ENCODE assay signal across 14 cellular contexts in the genomic region with DNA sequence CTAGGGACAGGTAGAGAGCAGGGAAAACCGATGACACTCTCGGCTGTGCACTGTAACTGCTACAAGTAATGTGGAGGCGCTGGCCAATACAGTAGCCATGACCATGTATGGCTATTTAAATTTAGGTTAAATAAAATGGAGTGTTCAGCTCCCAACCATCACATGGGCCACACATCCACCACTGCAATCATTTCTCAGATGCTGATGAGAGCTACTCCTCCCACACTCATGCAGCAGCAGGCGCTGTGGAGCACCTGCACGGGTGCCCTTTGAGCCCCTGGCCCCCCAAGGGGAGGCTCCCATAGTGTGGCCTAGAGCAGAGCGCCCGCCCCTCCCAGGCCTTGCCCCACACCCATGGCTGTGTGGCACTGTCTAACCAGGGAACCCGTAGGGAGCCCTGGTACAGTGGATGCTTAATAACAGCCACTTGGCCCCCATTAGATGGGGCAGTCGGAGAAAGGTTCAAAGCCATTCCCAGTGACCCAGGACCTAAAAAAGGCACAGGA. TPM values are rescaled to one million over a fixed set of nuclear protein-coding genes. Genes with fewer than 3 reads are reported as not detected.
A peak's percentile ranks its signal among the peaks of the same experiment; 100 is the strongest.
DNase-seq lines count a peak whose midpoint lies in the region; ATAC-seq, FAIRE-seq and TF ChIP-seq lines count a peak whose summit lies in the region.
"Had no signal": no experiment of that assay in that cellular context is flagged by ENCODE, and none has a peak within 500 bp of the region (broad histone marks: within the 10 kb centered on the region; RNA-seq: fewer than 3 reads in every experiment).

No MANE protein-coding gene starts in this region.

- H3K79me2 ChIP-seq in OCI-LY1 (ENCODE audit: insufficient read depth, low read length): no peaks in the 10 kb centered on the region
- H3K79me2 ChIP-seq in H1 (ENCODE audit: control insufficient read depth in 1 of 2, insufficient read depth in 2 of 2, low read length in 2 of 2): peaks cover 0 to 16% of the 10 kb centered on the region in 2 experiments; a peak in 2 of 4 replicates

- no peak overlapping the region for H4K8ac ChIP-seq in H1 (ENCODE audit: extremely low read depth, insufficient read depth, low read length)

- no peak for FAIRE-seq in H1 (lab: Jason Lieb, UNC)

- H4K91ac ChIP-seq in H1 (replicated peaks; ENCODE audit: insufficient read length, low read length): no peak overlapping the region

- TF ChIP-seq RAD21 in H1 (IDR thresholded peaks at IDR 0.05 in 1 of 2, conservative IDR thresholded peaks at IDR 0.05 in 1 of 2; ENCODE audit: low read depth in 2 of 2, low read length in 2 of 2): peak; percentile 10 to 27; a peak in 1 of 4 replicates

- DNase-seq in NCI-H748 (lab: John Stamatoyannopoulos, UW; ENCODE audit: unreplicated experiment) (peak; percentile 32), NCI-H748 treated with DMSO at 0.1 percent for 48 hours (lab: John Stamatoyannopoulos, UW) (no peak), GM13976 (ENCODE audit: low spot score) (peak; percentile 37), H1 (ENCODE audit: low read depth in 1 of 2, low spot score in 2 of 2) (no peak), inferior parietal cortex (ENCODE audit: extremely low spot score) (no peak), NCI-H2227 treated with DMSO at 0.1 percent for 48 hours (lab: John Stamatoyannopoulos, UW) (no peak)
- DNase-seq: SHP77 treated with DMSO at 0.1 percent for 48 hours, uterus had no signal

- H3K23ac ChIP-seq in H1 (ENCODE audit: insufficient read length): no peak overlapping the region

- H3K4me3 ChIP-seq in OCI-LY1 (ENCODE audit: low read depth, low read length, poor library complexity, severe bottlenecking): no peak overlapping the region
- no peak overlapping the region for H3K4me3 ChIP-seq in H1 (ENCODE audit: extremely low read depth in 1 of 4, insufficient read depth in 2 of 4, low read depth in 3 of 4, low read length in 4 of 4)
- H3K4me3 ChIP-seq: uterus had no signal

- peaks cover 5% of the 10 kb centered on the region for H3K4me1 ChIP-seq in OCI-LY1 (ENCODE audit: insufficient read depth, low read length, severe bottlenecking)
- peaks cover 0 to 14% (median 6%) of the 10 kb centered on the region in 4 experiments; a peak in 5 of 7 replicates for H3K4me1 ChIP-seq in H1 (replicated peaks in 1 of 4; ENCODE audit: control insufficient read depth in 3 of 4, insufficient read depth in 4 of 4, low read length in 3 of 4)
- H3K4me1 ChIP-seq: uterus had no signal

- H3K36me3 ChIP-seq in OCI-LY1 (ENCODE audit: insufficient read depth, low read length) (peaks cover 58% of the 10 kb centered on the region), H1 (ENCODE audit: control insufficient read depth in 2 of 4, insufficient read depth in 4 of 4, low read length in 3 of 4) (peaks cover 23 to 51% (median 39%) of the 10 kb centered on the region in 4 experiments; a peak in 7 of 8 replicates)
- H3K36me3 ChIP-seq: uterus had no signal

- H2BK12ac ChIP-seq in H1 (ENCODE audit: low read depth, low read length): no peak overlapping the region

- peak; percentile 51 to 80 for TF ChIP-seq POLR2A in H1 (IDR thresholded peaks at IDR 0.05; ENCODE audit: control extremely low read depth in 1 of 2, low read depth in 2 of 2, low read length in 2 of 2)

- H3K27ac ChIP-seq in OCI-LY1 (ENCODE audit: low read depth, low read length, poor library complexity, severe bottlenecking) (no peak overlapping the region), H1 (ENCODE audit: low read depth, low read length) (no peak overlapping the region)
- H3K27ac ChIP-seq: uterus had no signal

- 0 out of 2 replicates have a peak overlapping the region, but pooled peaks have one; percentile 14 for H3K18ac ChIP-seq in H1 (ENCODE audit: extremely low read depth, low read length)

- peak; percentile 10 for TF ChIP-seq CTCF in GM13976 (IDR thresholded peaks at IDR 0.05; ENCODE audit: borderline replicate concordance, control extremely low read depth, extremely low read depth, insufficient read depth, missing control alignments)
- TF ChIP-seq CTCF in OCI-LY1 (IDR thresholded peaks at IDR 0.05; ENCODE audit: low read length): peak; percentile 36; the same call in 1 of the 2 replicates
- peak; percentile 15 to 44 (median 33); a peak in 3 of 4 replicates for TF ChIP-seq CTCF in H1 (IDR thresholded peaks at IDR 0.05; ENCODE audit: control extremely low read depth in 1 of 3, insufficient read depth in 1 of 3, low read depth in 1 of 3, low read length in 3 of 3)

- H3F3A ChIP-seq in OCI-LY1 (ENCODE audit: insufficient read depth, low read length): no peaks in the 10 kb centered on the region

- no peaks in the 10 kb centered on the region for H3K9me2 ChIP-seq in OCI-LY1 (ENCODE audit: low read depth, low read length)

- H3K56ac ChIP-seq in H1 (replicated peaks; ENCODE audit: insufficient read length, low read depth, low read length): no peak overlapping the region

- H3K79me1 ChIP-seq in H1 (ENCODE audit: low read depth, low read length): peaks cover 7% of the 10 kb centered on the region

- H4K20me1 ChIP-seq in OCI-LY1 (ENCODE audit: insufficient read depth, low read length) (no peaks in the 10 kb centered on the region), H1 (replicated peaks in 1 of 2; ENCODE audit: control insufficient read depth in 1 of 2, insufficient read depth in 2 of 2, low read length in 2 of 2) (peaks cover 43 to 44% of the 10 kb centered on the region in 2 experiments)

- no peak for TF ChIP-seq EP300 in H1 (IDR thresholded peaks at IDR 0.05; ENCODE audit: borderline replicate concordance in 1 of 2, low read depth in 2 of 2, low read length in 2 of 2)

- in situ Hi-C loops in GM13976 (cut with MboI; ENCODE audit: low sequenced_read_pairs, unreplicated experiment): loop anchor here (10.0 to 25.0 kb wide), 3 partner anchors 119 to 434 kb away; a partner anchor contains a TSS

- no peaks in the 10 kb centered on the region for H3K23me2 ChIP-seq in H1 (ENCODE audit: low read depth, low read length)

- POLR2A ChIA-PET in H1 (lab: Charles Lee; ENCODE audit: partially characterized antibody): interaction anchor here (0.6 to 15.0 kb wide), 27 partner anchors 6 to 312 kb away, joined by 3 to 275 read pairs (median 6); a partner anchor contains a TSS

- no peak overlapping the region for H3K4ac ChIP-seq in H1 (replicated peaks; ENCODE audit: insufficient read length, low read depth, low read length)

- CTCF ChIA-PET in H1 (lab: Charles Lee; ENCODE audit: partially characterized antibody): interaction anchor here (0.9 to 2.3 kb wide), 10 partner anchors 10 to 412 kb away, joined by 3 to 15 read pairs (median 6); a partner anchor contains a TSS

- 82% methylated on average over 9 of the region's 9 CpGs; no CpG with 5 or more reads in 1 of the 2 experiments for WGBS in H1 (ENCODE audit: extremely low coverage in 1 of 2, insufficient coverage in 1 of 2, insufficient read length in 1 of 2, insufficient replicate concordance in 2 of 2, low coverage in 1 of 2, low lambda C conversion rate in 2 of 2, missing lambda C conversion rate in 1 of 2), 2 experiments

- H2BK5ac ChIP-seq in H1 (ENCODE audit: low read depth, low read length): no peak overlapping the region

- H2BK120ac ChIP-seq in H1 (replicated peaks; ENCODE audit: low read depth, low read length): no peak overlapping the region

- H2BK15ac ChIP-seq in H1 (ENCODE audit: low read length): no peak overlapping the region

- H4K5ac ChIP-seq in H1 (ENCODE audit: insufficient read length, low read depth, low read length): no peak overlapping the region

- H3K14ac ChIP-seq in H1 (ENCODE audit: insufficient read length): no peak overlapping the region

- ATAC-seq in GM19324 (IDR thresholded peaks at IDR 0.05; ENCODE audit: low FRiP score, unreplicated experiment): no peak

- no peak overlapping the region for H3K9ac ChIP-seq in OCI-LY1 (ENCODE audit: low read length)
- no peak overlapping the region; a peak in 1 of 7 replicates for H3K9ac ChIP-seq in H1 (replicated peaks in 1 of 4; ENCODE audit: extremely low read depth in 1 of 4, low read depth in 3 of 4, low read length in 3 of 4)

- H2BK20ac ChIP-seq in H1 (ENCODE audit: low read length): no peak overlapping the region

- no peak overlapping the region for H2AK5ac ChIP-seq in H1 (ENCODE audit: low read depth, low read length)

- H3K4me2 ChIP-seq in OCI-LY1 (ENCODE audit: low read length): no peak overlapping the region
- H3K4me2 ChIP-seq in H1 (ENCODE audit: insufficient read depth in 1 of 2, low read depth in 2 of 2, low read length in 2 of 2): no peak overlapping the region

- no peaks in the 10 kb centered on the region for H3K9me3 ChIP-seq in OCI-LY1 (ENCODE audit: low read length)
- H3K9me3 ChIP-seq in H1 (ENCODE audit: insufficient read depth in 2 of 2, low read depth in 1 of 2, low read length in 1 of 2): no peaks in the 10 kb centered on the region
- H3K9me3 ChIP-seq: uterus had no signal

- H3K27me3 ChIP-seq in OCI-LY1 (ENCODE audit: insufficient read depth, low read length): no peaks in the 10 kb centered on the region
- no peaks in the 10 kb centered on the region; a peak in 1 of 7 replicates for H3K27me3 ChIP-seq in H1 (replicated peaks in 1 of 4; ENCODE audit: control insufficient read depth in 3 of 4, extremely low read depth in 1 of 4, insufficient read depth in 3 of 4, low read length in 3 of 4)
- H3K27me3 ChIP-seq: uterus had no signal

- H2AFZ ChIP-seq in OCI-LY1 (ENCODE audit: low read length) (no peak overlapping the region), H1 (ENCODE audit: low read length) (no peak overlapping the region)

RNA-seq across cellular contexts. Expression of a gene that starts 6.0 kb away (rescaled TPM):
- total RNA-seq in H1 (2021; fragmentation: NEBNext Ultra II Directional; extraction: Animal tissue kit (Norgen Biotek cat#: 25700)): not detected in 2 replicates
- polyA plus RNA-seq in H1 (2011; rRNA removed): not detected in 2 replicates
- not detected for polyA plus RNA-seq in H1 (2011; cell fraction: cytosol; rRNA removed)
- not detected for polyA plus RNA-seq in H1 (2011; cell fraction: nucleus; rRNA removed)
- polyA plus RNA-seq in H1 (2012, experiment 1 of 2): not detected in 4 replicates
- polyA plus RNA-seq in H1 (2012, experiment 2 of 2): not detected
- not detected for polyA plus RNA-seq in H1 (2013, experiment 1 of 2)
- polyA plus RNA-seq in H1 (2013, experiment 2 of 2): not detected
- polyA minus RNA-seq in H1 (2011; rRNA and poly(A)+ RNA removed): not detected in 2 replicates
- not detected for polyA minus RNA-seq in H1 (2011; cell fraction: cytosol; rRNA and poly(A)+ RNA removed)
- not detected for polyA minus RNA-seq in H1 (2011; cell fraction: nucleus; rRNA and poly(A)+ RNA removed)
- total RNA-seq: Daoy, fibroblast of villous mesenchyme, LHCN-M2, uterus had no signal
- polyA plus RNA-seq: AG04450 had no signal

RNA-seq across cellular contexts. Expression of a gene that starts 25.9 kb away (rescaled TPM):
- total RNA-seq in H1 (2021; fragmentation: NEBNext Ultra II Directional; extraction: Animal tissue kit (Norgen Biotek cat#: 25700)): not detected in 2 replicates
- polyA plus RNA-seq in H1 (2011; rRNA removed): not detected in 2 replicates
- polyA plus RNA-seq in H1 (2011; cell fraction: cytosol; rRNA removed): not detected
- polyA plus RNA-seq in H1 (2011; cell fraction: nucleus; rRNA removed): not detected
- polyA plus RNA-seq in H1 (2012, experiment 1 of 2): not detected in 4 replicates
- not detected for polyA plus RNA-seq in H1 (2012, experiment 2 of 2)
- polyA plus RNA-seq in H1 (2013, experiment 1 of 2): not detected
- not detected for polyA plus RNA-seq in H1 (2013, experiment 2 of 2)
- polyA minus RNA-seq in H1 (2011; rRNA and poly(A)+ RNA removed): not detected in 2 replicates
- not detected for polyA minus RNA-seq in H1 (2011; cell fraction: cytosol; rRNA and poly(A)+ RNA removed)
- polyA minus RNA-seq in H1 (2011; cell fraction: nucleus; rRNA and poly(A)+ RNA removed): not detected
- total RNA-seq: Daoy, fibroblast of villous mesenchyme, LHCN-M2, uterus had no signal
- polyA plus RNA-seq: AG04450 had no signal

RNA-seq across cellular contexts. Expression of a gene that starts 27.4 kb away (rescaled TPM):
- total RNA-seq in H1 (2021; fragmentation: NEBNext Ultra II Directional; extraction: Animal tissue kit (Norgen Biotek cat#: 25700)): 3.4 and 4.8 TPM in 2 replicates
- polyA plus RNA-seq in H1 (2011; rRNA removed): 4.0 and 5.8 TPM in 2 replicates
- 4.8 TPM for polyA plus RNA-seq in H1 (2011; cell fraction: cytosol; rRNA removed)
- polyA plus RNA-seq in H1 (2011; cell fraction: nucleus; rRNA removed): 7.1 TPM
- polyA plus RNA-seq in H1 (2012, experiment 1 of 2): 5.2 to 6.7 TPM (median 5.7 TPM) in 4 replicates
- 4.1 TPM for polyA plus RNA-seq in H1 (2012, experiment 2 of 2)
- polyA plus RNA-seq in H1 (2013, experiment 1 of 2): 6.2 TPM
- polyA plus RNA-seq in H1 (2013, experiment 2 of 2): 5.8 TPM
- polyA minus RNA-seq in H1 (2011; rRNA and poly(A)+ RNA removed): 0.63 and 1.4 TPM in 2 replicates
- 1.3 TPM for polyA minus RNA-seq in H1 (2011; cell fraction: cytosol; rRNA and poly(A)+ RNA removed)
- polyA minus RNA-seq in H1 (2011; cell fraction: nucleus; rRNA and poly(A)+ RNA removed): 2.9 TPM
- total RNA-seq: Daoy, fibroblast of villous mesenchyme, LHCN-M2 had no signal
- polyA plus RNA-seq: AG04450 had no signal

RNA-seq across cellular contexts. Expression of a gene that starts 37.2 kb away (rescaled TPM):
- total RNA-seq in H1 (2021; fragmentation: NEBNext Ultra II Directional; extraction: Animal tissue kit (Norgen Biotek cat#: 25700)): not detected in 2 replicates
- polyA plus RNA-seq in H1 (2011; rRNA removed): not detected in 2 replicates
- 0.06 TPM for polyA plus RNA-seq in H1 (2011; cell fraction: cytosol; rRNA removed)
- 0.20 TPM for polyA plus RNA-seq in H1 (2011; cell fraction: nucleus; rRNA removed)
- polyA plus RNA-seq in H1 (2012, experiment 1 of 2): not detected in 4 replicates
- polyA plus RNA-seq in H1 (2012, experiment 2 of 2): not detected
- polyA plus RNA-seq in H1 (2013, experiment 1 of 2): 0.04 TPM
- polyA plus RNA-seq in H1 (2013, experiment 2 of 2): not detected
- polyA minus RNA-seq in H1 (2011; rRNA and poly(A)+ RNA removed): not detected in 2 replicates
- polyA minus RNA-seq in H1 (2011; cell fraction: cytosol; rRNA and poly(A)+ RNA removed): not detected
- polyA minus RNA-seq in H1 (2011; cell fraction: nucleus; rRNA and poly(A)+ RNA removed): not detected
- total RNA-seq: Daoy, fibroblast of villous mesenchyme, LHCN-M2, uterus had no signal
- polyA plus RNA-seq: AG04450 had no signal

RNA-seq across cellular contexts. Expression of a gene that starts 58.5 kb away (rescaled TPM):
- total RNA-seq in H1 (2021; fragmentation: NEBNext Ultra II Directional; extraction: Animal tissue kit (Norgen Biotek cat#: 25700)): not detected in 2 replicates
- polyA plus RNA-seq in H1 (2011; rRNA removed): 0.08 and 0.25 TPM in 2 replicates
- polyA plus RNA-seq in H1 (2011; cell fraction: cytosol; rRNA removed): 0.13 TPM
- polyA plus RNA-seq in H1 (2011; cell fraction: nucleus; rRNA removed): 0.86 TPM
- 0.15 TPM in 1 of 4 replicates, not detected in the others for polyA plus RNA-seq in H1 (2012, experiment 1 of 2)
- not detected for polyA plus RNA-seq in H1 (2012, experiment 2 of 2)
- 0.04 TPM for polyA plus RNA-seq in H1 (2013, experiment 1 of 2)
- 0.06 TPM for polyA plus RNA-seq in H1 (2013, experiment 2 of 2)
- 0.61 and 0.69 TPM in 2 replicates for polyA minus RNA-seq in H1 (2011; rRNA and poly(A)+ RNA removed)
- not detected for polyA minus RNA-seq in H1 (2011; cell fraction: cytosol; rRNA and poly(A)+ RNA removed)
- not detected for polyA minus RNA-seq in H1 (2011; cell fraction: nucleus; rRNA and poly(A)+ RNA removed)
- total RNA-seq: Daoy, fibroblast of villous mesenchyme, LHCN-M2 had no signal
- polyA plus RNA-seq: AG04450 had no signal

Comparison
In these comparisons a context has a peak if more than half of its experiments do, and no peak if none do; other contexts are left out.
1. DNase-seq: peak in NCI-H748 (single experiment) and GM13976 (single experiment); none in NCI-H748 treated with DMSO at 0.1 percent for 48 hours (single experiment), H1 (0 of 2), inferior parietal cortex (single experiment) and NCI-H2227 treated with DMSO at 0.1 percent for 48 hours (single experiment).
2. Peak in every context shown above with its lines, with median percentiles within 50 percentile points of each other: CTCF ChIP-seq.